ENCODE assay signal across 27 cellular contexts in genomic region chr1:160403244-160403643, GRCh38. TPM values are rescaled to one million over a fixed set of nuclear protein-coding genes. Genes with fewer than 3 reads are reported as not detected.
A peak's percentile ranks its signal among the peaks of the same experiment; 100 is the strongest.
DNase-seq lines count a peak whose midpoint lies in the region; ATAC-seq, FAIRE-seq and TF ChIP-seq lines count a peak whose summit lies in the region.
"Had no signal": no experiment of that assay in that cellular context is flagged by ENCODE, and none has a peak within 500 bp of the region (broad histone marks: within the 10 kb centered on the region; RNA-seq: fewer than 3 reads in every experiment).

No MANE protein-coding gene starts in this region.

- H3F3A ChIP-seq in Loucy (ENCODE audit: low read depth): no peaks in the 10 kb centered on the region

- ATAC-seq in lower lobe of right lung (no peak), HG02981 (IDR thresholded peaks at IDR 0.05; ENCODE audit: unreplicated experiment) (no peak)
- ATAC-seq: activated CD8-positive, alpha-beta T cell treated with anti-CD3 and anti-CD28 coated beads for 36 hours; natural killer cell treated with Interleukin-12 subunit alpha and Interleukin-12 subunit beta and Interleukin-15 and Interleukin-18, amount 100 ng/mL, for 72 hours; stimulated activated memory B cell treated with anti-CD40 and anti-IgM and Interleukin-4, amounts not matched to agents 10 μg/mL and 1 μg/mL and 100 μg/mL, for 72 hours had no signal

- TF ChIP-seq CTCF in Loucy (conservative IDR thresholded peaks at IDR 0.05; ENCODE audit: low read length) (no peak), H1 (IDR thresholded peaks at IDR 0.05; ENCODE audit: control extremely low read depth in 1 of 3, insufficient read depth in 1 of 3, low read depth in 1 of 3, low read length in 3 of 3) (no peak), lower lobe of right lung (IDR thresholded peaks at IDR 0.05) (no peak)

- H3K14ac ChIP-seq in H1 (ENCODE audit: insufficient read length): no peak overlapping the region

- H3K56ac ChIP-seq in H1 (replicated peaks; ENCODE audit: insufficient read length, low read depth, low read length): no peak overlapping the region

- no peak overlapping the region for H4K8ac ChIP-seq in H1 (ENCODE audit: extremely low read depth, insufficient read depth, low read length)

- no peak for DNase-seq in H1 (ENCODE audit: low read depth in 1 of 2, low spot score in 2 of 2)
- DNase-seq in lower lobe of right lung: no peak
- DNase-seq in pulmonary artery endothelial cell (ENCODE audit: low read depth, low spot score): peak; percentile 40
- no peak for DNase-seq in LoVo (ENCODE audit: low spot score)
- no peak for DNase-seq in activated naive CD4-positive, alpha-beta T cell treated with anti-CD3 and anti-CD28 coated beads, Interleukin-2, amount 50 U/mL, for 16 hours
- DNase-seq: activated CD4-positive, CD25-positive, alpha-beta regulatory T cell; activated CD8-positive, alpha-beta T cell treated with anti-CD3 and anti-CD28 coated beads for 36 hours; activated naive CD4-positive, alpha-beta T cell; activated T-cell treated with anti-CD3 and anti-CD28 coated beads, Interleukin-2, amount 50 U/mL, for 24 hours; amniotic stem cell; CD8-positive, alpha-beta memory T cell; DMS153; HCEC 1CT; MV-4-11; NCI-H1694 treated with DMSO at 0.1 percent for 48 hours; NCI-H69; stimulated activated CD4-positive, alpha-beta T cell treated with anti-CD3 and anti-CD28 coated beads, Interleukin-1b, Interleukin-23, amount 100 ng/mL, for 48 hours; T-helper 9 cell had no signal

- H3K9me3 ChIP-seq in Loucy (ENCODE audit: insufficient read depth, low read depth, low read length) (no peaks in the 10 kb centered on the region), H1 (ENCODE audit: insufficient read depth in 2 of 2, low read depth in 1 of 2, low read length in 1 of 2) (no peaks in the 10 kb centered on the region), lower lobe of right lung (no peaks in the 10 kb centered on the region)
- H3K9me3 ChIP-seq: vagina had no signal

- H4K20me1 ChIP-seq in Loucy (ENCODE audit: insufficient read depth, low read length, poor library complexity, severe bottlenecking) (no peaks in the 10 kb centered on the region), H1 (replicated peaks in 1 of 2; ENCODE audit: control insufficient read depth in 1 of 2, insufficient read depth in 2 of 2, low read length in 2 of 2) (peaks cover 2 to 15% of the 10 kb centered on the region in 2 experiments)

- no peak overlapping the region for H2BK120ac ChIP-seq in H1 (replicated peaks; ENCODE audit: low read depth, low read length)

- H3K23ac ChIP-seq in H1 (ENCODE audit: insufficient read length): no peak overlapping the region

- H3K27ac ChIP-seq in H1 (ENCODE audit: low read depth, low read length) (0 out of 2 replicates have a peak overlapping the region, but pooled peaks have one; percentile 6), lower lobe of right lung (peak overlapping the region; percentile 31)
- H3K27ac ChIP-seq: cardiac muscle cell, vagina had no signal

- FAIRE-seq in H1 (lab: Jason Lieb, UNC): no peak
- FAIRE-seq: G401.6 had no signal

- no peak for TF ChIP-seq EP300 in H1 (IDR thresholded peaks at IDR 0.05; ENCODE audit: borderline replicate concordance in 1 of 2, low read depth in 2 of 2, low read length in 2 of 2)

- peaks cover 9% of the 10 kb centered on the region for H3K4me1 ChIP-seq in Loucy (ENCODE audit: insufficient read depth, low read length, poor library complexity, severe bottlenecking)
- H3K4me1 ChIP-seq in H1 (replicated peaks in 1 of 4; ENCODE audit: control insufficient read depth in 3 of 4, insufficient read depth in 4 of 4, low read length in 3 of 4): peaks cover 16 to 45% (median 32%) of the 10 kb centered on the region in 4 experiments
- peaks cover 4% of the 10 kb centered on the region for H3K4me1 ChIP-seq in lower lobe of right lung

- no peak overlapping the region for H3K18ac ChIP-seq in H1 (ENCODE audit: extremely low read depth, low read length)

- H2AFZ ChIP-seq in Loucy (ENCODE audit: low read length) (no peak overlapping the region), H1 (ENCODE audit: low read length) (no peak overlapping the region)

- no peak overlapping the region for H4K5ac ChIP-seq in H1 (ENCODE audit: insufficient read length, low read depth, low read length)

- H3K9ac ChIP-seq in Loucy (ENCODE audit: low read depth, low read length, poor library complexity, severe bottlenecking): peak overlapping the region; percentile 5
- H3K9ac ChIP-seq in H1 (replicated peaks in 1 of 4; ENCODE audit: extremely low read depth in 1 of 4, low read depth in 3 of 4, low read length in 3 of 4): no peak overlapping the region

- H3K27me3 ChIP-seq in Loucy (ENCODE audit: insufficient read depth, low read length, poor library complexity, severe bottlenecking): no peaks in the 10 kb centered on the region
- no peaks in the 10 kb centered on the region for H3K27me3 ChIP-seq in H1 (replicated peaks in 1 of 4; ENCODE audit: control insufficient read depth in 3 of 4, extremely low read depth in 1 of 4, insufficient read depth in 3 of 4, low read length in 3 of 4)
- H3K27me3 ChIP-seq in lower lobe of right lung (ENCODE audit: low read depth): peaks cover 21% of the 10 kb centered on the region
- H3K27me3 ChIP-seq: cardiac muscle cell, vagina had no signal

- CTCF ChIA-PET in H1 (lab: Charles Lee; ENCODE audit: partially characterized antibody): interaction anchor here (0.5 to 1.4 kb wide), 3 partner anchors 11 to 241 kb away, joined by 3 to 4 read pairs (median 3); no protein-coding TSS in a partner anchor

- H3K4me3 ChIP-seq in Loucy (ENCODE audit: low read length, poor library complexity, severe bottlenecking): no peak overlapping the region
- H3K4me3 ChIP-seq in H1 (ENCODE audit: extremely low read depth in 1 of 4, insufficient read depth in 2 of 4, low read depth in 3 of 4, low read length in 4 of 4): 0 out of 8 replicates have a peak overlapping the region, but pooled peaks of 1 of the 4 experiments have one; percentile 90
- H3K4me3 ChIP-seq in lower lobe of right lung: no peak overlapping the region
- H3K4me3 ChIP-seq: cardiac muscle cell, skin epidermis, vagina had no signal

- POLR2A ChIA-PET in H1 (lab: Charles Lee; ENCODE audit: partially characterized antibody): interaction anchor here (1.4 kb wide), 1 partner anchor 12 kb away, joined by 4 read pairs; no protein-coding TSS in a partner anchor

- H3K4ac ChIP-seq in H1 (replicated peaks; ENCODE audit: insufficient read length, low read depth, low read length): no peak overlapping the region

- no peak overlapping the region for H4K91ac ChIP-seq in H1 (replicated peaks; ENCODE audit: insufficient read length, low read length)

- WGBS in H1 (ENCODE audit: extremely low coverage in 1 of 2, insufficient coverage in 1 of 2, insufficient read length in 1 of 2, insufficient replicate concordance in 2 of 2, low coverage in 1 of 2, low lambda C conversion rate in 2 of 2, missing lambda C conversion rate in 1 of 2), 2 experiments: 72% methylated on average over 3 of the region's 3 CpGs; no CpG with 5 or more reads in 1 of the 2 experiments

- H2BK15ac ChIP-seq in H1 (ENCODE audit: low read length): no peak overlapping the region

- no peak overlapping the region for H2AK5ac ChIP-seq in H1 (ENCODE audit: low read depth, low read length)

- H3K36me3 ChIP-seq in Loucy (ENCODE audit: insufficient read depth, low read length): no peaks in the 10 kb centered on the region
- H3K36me3 ChIP-seq in H1 (ENCODE audit: control insufficient read depth in 2 of 4, insufficient read depth in 4 of 4, low read length in 3 of 4): no peaks in the 10 kb centered on the region
- no peaks in the 10 kb centered on the region for H3K36me3 ChIP-seq in lower lobe of right lung
- H3K36me3 ChIP-seq: cardiac muscle cell, vagina had no signal

- no peak for TF ChIP-seq POLR2A in H1 (IDR thresholded peaks at IDR 0.05; ENCODE audit: control extremely low read depth in 1 of 2, low read depth in 2 of 2, low read length in 2 of 2)

- H3K79me2 ChIP-seq in Loucy (ENCODE audit: insufficient read depth, low read length) (no peaks in the 10 kb centered on the region), H1 (ENCODE audit: control insufficient read depth in 1 of 2, insufficient read depth in 2 of 2, low read length in 2 of 2) (peaks cover 21 to 73% of the 10 kb centered on the region in 2 experiments)

- H2BK5ac ChIP-seq in H1 (ENCODE audit: low read depth, low read length): no peak overlapping the region

- intact Hi-C loops in lower lobe of right lung (cut with DNase I): no loop called here

- no peaks in the 10 kb centered on the region for H3K9me2 ChIP-seq in Loucy (replicated peaks; ENCODE audit: low read depth, low read length)

- H3K4me2 ChIP-seq in Loucy (ENCODE audit: low read depth, low read length, poor library complexity, severe bottlenecking): peak overlapping the region; percentile 83
- peak overlapping the region; percentile 98; a peak in 3 of 4 replicates for H3K4me2 ChIP-seq in H1 (ENCODE audit: insufficient read depth in 1 of 2, low read depth in 2 of 2, low read length in 2 of 2)

- peaks cover 26% of the 10 kb centered on the region for H3K79me1 ChIP-seq in H1 (ENCODE audit: low read depth, low read length)

- TF ChIP-seq RAD21 in H1 (IDR thresholded peaks at IDR 0.05 in 1 of 2, conservative IDR thresholded peaks at IDR 0.05 in 1 of 2; ENCODE audit: low read depth in 2 of 2, low read length in 2 of 2): no peak

- H3K23me2 ChIP-seq in H1 (ENCODE audit: low read depth, low read length): peaks cover 10% of the 10 kb centered on the region

- H2BK20ac ChIP-seq in H1 (ENCODE audit: low read length): no peak overlapping the region

- H2BK12ac ChIP-seq in H1 (ENCODE audit: low read depth, low read length): no peak overlapping the region

RNA-seq across cellular contexts. Expression of gene VANGL2, which starts 2.9 kb away (rescaled TPM):
- total RNA-seq in H1 (2021; fragmentation: NEBNext Ultra II Directional; extraction: Animal tissue kit (Norgen Biotek cat#: 25700)): 62.5 TPM in 2 replicates
- polyA plus RNA-seq in H1 (2011; rRNA removed): 112 and 118 TPM in 2 replicates
- polyA plus RNA-seq in H1 (2011; cell fraction: cytosol; rRNA removed): 75.0 TPM
- 107 TPM for polyA plus RNA-seq in H1 (2011; cell fraction: nucleus; rRNA removed)
- 42.1 to 48.3 TPM (median 44.3 TPM) in 4 replicates for polyA plus RNA-seq in H1 (2012, experiment 1 of 2)
- 34.6 TPM for polyA plus RNA-seq in H1 (2012, experiment 2 of 2)
- 52.7 TPM for polyA plus RNA-seq in H1 (2013, experiment 1 of 2)
- 58.7 TPM for polyA plus RNA-seq in H1 (2013, experiment 2 of 2)
- polyA minus RNA-seq in H1 (2011; rRNA and poly(A)+ RNA removed): 62.0 and 65.0 TPM in 2 replicates
- polyA minus RNA-seq in H1 (2011; cell fraction: cytosol; rRNA and poly(A)+ RNA removed): 27.4 TPM
- 26.2 TPM for polyA minus RNA-seq in H1 (2011; cell fraction: nucleus; rRNA and poly(A)+ RNA removed)
- total RNA-seq in lower lobe of right lung (7.5 TPM), pulmonary artery endothelial cell (not detected in 2 replicates)
- total RNA-seq: fibroblast of villous mesenchyme; natural killer cell treated with Interleukin-12 subunit alpha and Interleukin-12 subunit beta and Interleukin-15 and Interleukin-18, amount 100 ng/mL, for 72 hours had no signal
- polyA plus RNA-seq: CD8-positive, alpha-beta memory T cell had no signal

RNA-seq across cellular contexts. Expression of gene NHLH1, which starts 36.4 kb away (rescaled TPM):
- total RNA-seq in H1 (2021; fragmentation: NEBNext Ultra II Directional; extraction: Animal tissue kit (Norgen Biotek cat#: 25700)): 0.39 and 0.48 TPM in 2 replicates
- 0.91 and 1.2 TPM in 2 replicates for polyA plus RNA-seq in H1 (2011; rRNA removed)
- polyA plus RNA-seq in H1 (2011; cell fraction: cytosol; rRNA removed): 0.75 TPM
- 2.0 TPM for polyA plus RNA-seq in H1 (2011; cell fraction: nucleus; rRNA removed)
- polyA plus RNA-seq in H1 (2012, experiment 1 of 2): 0.61 to 0.89 TPM (median 0.72 TPM) in 4 replicates
- 0.30 TPM for polyA plus RNA-seq in H1 (2012, experiment 2 of 2)
- 0.59 TPM for polyA plus RNA-seq in H1 (2013, experiment 1 of 2)
- polyA plus RNA-seq in H1 (2013, experiment 2 of 2): 0.46 TPM
- 0.27 and 0.98 TPM in 2 replicates for polyA minus RNA-seq in H1 (2011; rRNA and poly(A)+ RNA removed)
- polyA minus RNA-seq in H1 (2011; cell fraction: cytosol; rRNA and poly(A)+ RNA removed): not detected
- polyA minus RNA-seq in H1 (2011; cell fraction: nucleus; rRNA and poly(A)+ RNA removed): 0.80 TPM
- total RNA-seq in lower lobe of right lung (0.15 TPM), pulmonary artery endothelial cell (under 0.01 TPM in 1 of 2 replicates, not detected in the other)
- total RNA-seq: fibroblast of villous mesenchyme, vagina had no signal
- polyA plus RNA-seq: cardiac muscle cell; CD8-positive, alpha-beta memory T cell had no signal
